22 cellular contexts compared by ENCODE assay signal in the genomic region with DNA sequence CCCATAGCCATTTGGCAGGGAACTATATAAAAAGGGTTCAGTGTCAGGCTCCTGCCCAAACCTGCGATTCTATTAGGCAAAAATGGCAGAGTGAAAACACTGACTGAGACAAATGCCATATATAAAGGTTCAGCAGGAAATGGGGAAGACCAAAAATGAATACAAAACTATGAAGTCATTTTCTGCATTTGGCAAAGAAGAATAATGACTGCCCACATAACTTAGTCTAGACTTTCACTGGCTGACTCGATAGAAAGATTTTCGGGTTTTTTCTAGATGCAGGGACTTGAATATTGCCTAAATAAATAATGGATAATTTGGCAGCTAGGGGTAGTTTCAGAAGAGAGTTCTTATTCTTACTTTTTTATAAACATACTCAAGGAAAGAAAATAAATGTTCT.
DNase-seq lines count a peak whose midpoint lies in the region; FAIRE-seq and TF ChIP-seq lines count a peak whose summit lies in the region.
"Had no signal": no experiment of that assay in that cellular context is flagged by ENCODE, and none has a peak within 500 bp of the region (broad histone marks: within the 10 kb centered on the region; RNA-seq: fewer than 3 reads in every experiment).

No MANE protein-coding gene starts in this region.

- H3K27me3 ChIP-seq in ascending aorta: no peaks in the 10 kb centered on the region
- H3K27me3 ChIP-seq in osteoblast (ENCODE audit: insufficient read depth, low read length): no peaks in the 10 kb centered on the region
- H3K27me3 ChIP-seq: esophagus squamous epithelium, thyroid gland had no signal

- H3K4me1 ChIP-seq in ascending aorta (peaks cover 0 to 11% of the 10 kb centered on the region in 2 donors), osteoblast (ENCODE audit: insufficient read depth, low read length) (peaks cover 4% of the 10 kb centered on the region)

- H3K79me2 ChIP-seq in osteoblast (ENCODE audit: insufficient read depth, low read length): no peaks in the 10 kb centered on the region

- peak overlapping the region; percentile 73 for H2AFZ ChIP-seq in osteoblast (ENCODE audit: low read length)

- no peak for TF ChIP-seq POLR2A in H54 (IDR thresholded peaks at IDR 0.05; ENCODE audit: low read depth, low read length)

- intact Hi-C loops in ascending aorta (cut with DNase I): no loop called here

- peak overlapping the region; percentile 41 for H3K4me2 ChIP-seq in osteoblast (ENCODE audit: insufficient read depth, low read length)
- H3K4me2 ChIP-seq: KMS-11 had no signal

- H3K4me3 ChIP-seq in ascending aorta (no peak overlapping the region), osteoblast (ENCODE audit: insufficient read depth, low read length) (no peak overlapping the region)
- H3K4me3 ChIP-seq: esophagus squamous epithelium, thyroid gland had no signal

- peak overlapping the region; percentile 64 to 68 for H3K27ac ChIP-seq in ascending aorta
- H3K27ac ChIP-seq in osteoblast (ENCODE audit: low read depth, low read length): no peak overlapping the region
- H3K27ac ChIP-seq: esophagus squamous epithelium, KMS-11, thyroid gland had no signal

- no peaks in the 10 kb centered on the region for H3K9me3 ChIP-seq in ascending aorta
- no peaks in the 10 kb centered on the region for H3K9me3 ChIP-seq in osteoblast (ENCODE audit: low read depth, low read length)
- H3K9me3 ChIP-seq: esophagus squamous epithelium, thyroid gland had no signal

- peak; percentile 27 for FAIRE-seq in H54 (lab: Jason Lieb, UNC)

- no peaks in the 10 kb centered on the region for H4K20me1 ChIP-seq in osteoblast (ENCODE audit: insufficient read depth, low read length)

- DNase-seq in ELR (ENCODE audit: low read depth): peak; percentile 9
- DNase-seq in H54 (ENCODE audit: insufficient read length, low spot score): no peak
- no peak for DNase-seq in ascending aorta (ENCODE audit: low spot score in 2 of 2)
- DNase-seq in osteoblast (ENCODE audit: insufficient read length, low spot score, missing footprints): peak; percentile 32
- no peak for DNase-seq in activated T-cell treated with anti-CD3 and anti-CD28 coated beads, Interleukin-2, amount 50 U/mL, for 1 hour
- no peak for DNase-seq in COLO829 (ENCODE audit: low spot score)
- DNase-seq in NCI-H1694 (lab: John Stamatoyannopoulos, UW): no peak
- DNase-seq in H4 (ENCODE audit: low spot score): no peak
- DNase-seq: activated B cell treated with CpG ODN at 0.5 μM for 24 hours; activated CD4-positive, alpha-beta memory T cell treated with anti-CD3 and anti-CD28 coated beads, Interleukin-2, amount 10 ng/mL, durations not matched to agents 7 days and 5 days; activated naive CD4-positive, alpha-beta T cell; CD4-positive, alpha-beta T cell; esophagus squamous epithelium; left colon; natural killer cell; NCI-H1048; NCI-H2029 treated with DMSO at 0.1 percent for 48 hours; NCI-H446 treated with DMSO at 0.1 percent for 48 hours; RPMI8226; stimulated activated naive CD4-positive, alpha-beta T cell treated with Interleukin-2 at 50 U/mL for 16 hours; thyroid gland had no signal

- H3K36me3 ChIP-seq in ascending aorta (no peaks in the 10 kb centered on the region), osteoblast (ENCODE audit: insufficient read depth, low read length) (no peaks in the 10 kb centered on the region)
- H3K36me3 ChIP-seq: esophagus squamous epithelium, thyroid gland had no signal

- TF ChIP-seq CTCF in ascending aorta (IDR thresholded peaks at IDR 0.05) (no peak), osteoblast (IDR thresholded peaks at IDR 0.05; ENCODE audit: extremely low read depth, low read depth, low read length) (no peak)

Comparison
In these comparisons a context has a peak if more than half of its experiments do, and no peak if none do; other contexts are left out.
1. DNase-seq: peak in ELR (single experiment) and osteoblast (single experiment); none in H54 (single experiment), ascending aorta (0 of 2), activated T-cell treated with anti-CD3 and anti-CD28 coated beads, Interleukin-2, amount 50 U/mL, for 1 hour (single experiment), COLO829 (single experiment), NCI-H1694 (single experiment) and H4 (single experiment).